13 cellular contexts compared by ENCODE assay signal in genomic region chr3:101852983-101853382, GRCh38. TPM values are rescaled to one million over a fixed set of nuclear protein-coding genes. Genes with fewer than 3 reads are reported as not detected.
DNase-seq lines count a peak whose midpoint lies in the region; ATAC-seq and TF ChIP-seq lines count a peak whose summit lies in the region.
"Had no signal": no experiment of that assay in that cellular context is flagged by ENCODE, and none has a peak within 500 bp of the region (broad histone marks: within the 10 kb centered on the region; RNA-seq: fewer than 3 reads in every experiment).

No MANE protein-coding gene starts in this region.

- peaks cover 55% of the 10 kb centered on the region for H3K4me1 Mint-ChIP-seq in activated naive CD8-positive, alpha-beta T cell treated with anti-CD3 and anti-CD28 coated beads, Interleukin-2, amount 10 ng/mL, durations not matched to agents 7 days and 5 days

- H3K4me1 ChIP-seq in right atrium auricular region (peaks cover 0 to 43% of the 10 kb centered on the region in 2 donors), mucosa of stomach (ENCODE audit: control insufficient read depth, insufficient read depth, low read length) (peaks cover 41% of the 10 kb centered on the region), upper lobe of right lung (peaks cover 62% of the 10 kb centered on the region)

- DNase-seq in right atrium auricular region (ENCODE audit: low spot score) (no peak), left ventricle myocardium superior (no peak), upper lobe of right lung (no peak), LoVo (ENCODE audit: low spot score) (no peak), DMS79 treated with DMSO at 0.1 percent for 48 hours (lab: John Stamatoyannopoulos, UW) (no peak)
- no peak for DNase-seq in activated naive CD8-positive, alpha-beta T cell treated with anti-CD3 and anti-CD28 coated beads, Interleukin-2, amount 10 ng/mL, durations not matched to agents 7 days and 5 days
- DNase-seq: kidney glomerular epithelial cell, NCI-H1417 treated with DMSO at 0.1 percent for 48 hours had no signal

- H3K36me3 Mint-ChIP-seq in activated naive CD8-positive, alpha-beta T cell treated with anti-CD3 and anti-CD28 coated beads, Interleukin-2, amount 10 ng/mL, durations not matched to agents 7 days and 5 days = peaks cover 63% of the 10 kb centered on the region

- ATAC-seq in left ventricle myocardium superior (no peak), upper lobe of right lung (no peak), HG03280 (IDR thresholded peaks at IDR 0.05; ENCODE audit: unreplicated experiment) (no peak)
- no peak for ATAC-seq in activated naive CD8-positive, alpha-beta T cell treated with anti-CD3 and anti-CD28 coated beads, Interleukin-2, amount 10 ng/mL, durations not matched to agents 7 days and 5 days (ENCODE audit: low read depth)
- ATAC-seq: esophagus mucosa had no signal

- H3K27ac ChIP-seq in right atrium auricular region = no peak overlapping the region
- H3K27ac ChIP-seq in upper lobe of right lung = peak overlapping the region; percentile 25
- H3K27ac ChIP-seq: BLaER1, parathyroid adenoma had no signal

- peak overlapping the region; percentile 61 for H3K27ac Mint-ChIP-seq in activated naive CD8-positive, alpha-beta T cell treated with anti-CD3 and anti-CD28 coated beads, Interleukin-2, amount 10 ng/mL, durations not matched to agents 7 days and 5 days

- H3K36me3 ChIP-seq in right atrium auricular region (peaks cover 63% of the 10 kb centered on the region), mucosa of stomach (ENCODE audit: control insufficient read depth, insufficient read depth, low read length) (peaks cover 27% of the 10 kb centered on the region), upper lobe of right lung (peaks cover 65% of the 10 kb centered on the region)

- H3K9ac ChIP-seq in mucosa of stomach (ENCODE audit: low read length) = peak overlapping the region; percentile 97
- H3K9ac ChIP-seq: BLaER1, parathyroid adenoma had no signal

- H3K27me3 Mint-ChIP-seq in activated naive CD8-positive, alpha-beta T cell treated with anti-CD3 and anti-CD28 coated beads, Interleukin-2, amount 10 ng/mL, durations not matched to agents 7 days and 5 days = no peaks in the 10 kb centered on the region

- H3K27me3 ChIP-seq in right atrium auricular region (no peaks in the 10 kb centered on the region), mucosa of stomach (ENCODE audit: control insufficient read depth, insufficient read depth, low read length) (no peaks in the 10 kb centered on the region), upper lobe of right lung (no peaks in the 10 kb centered on the region)

- TF ChIP-seq CTCF in right atrium auricular region (IDR thresholded peaks at IDR 0.05) (no peak), upper lobe of right lung (IDR thresholded peaks at IDR 0.05) (no peak)

- H3K9me3 ChIP-seq in right atrium auricular region (no peaks in the 10 kb centered on the region), mucosa of stomach (ENCODE audit: control insufficient read depth, low read length) (no peaks in the 10 kb centered on the region), upper lobe of right lung (no peaks in the 10 kb centered on the region)

- no peaks in the 10 kb centered on the region for H3K9me3 Mint-ChIP-seq in activated naive CD8-positive, alpha-beta T cell treated with anti-CD3 and anti-CD28 coated beads, Interleukin-2, amount 10 ng/mL, durations not matched to agents 7 days and 5 days

- peak overlapping the region; percentile 24 for H3K4me3 Mint-ChIP-seq in activated naive CD8-positive, alpha-beta T cell treated with anti-CD3 and anti-CD28 coated beads, Interleukin-2, amount 10 ng/mL, durations not matched to agents 7 days and 5 days

- H3K4me3 ChIP-seq in right atrium auricular region = peak overlapping the region; percentile 19 to 86
- no peak overlapping the region for H3K4me3 ChIP-seq in mucosa of stomach (ENCODE audit: low read length)
- peak overlapping the region; percentile 92 for H3K4me3 ChIP-seq in upper lobe of right lung
- H3K4me3 ChIP-seq: BLaER1 had no signal

- intact Hi-C loops in left ventricle myocardium superior (cut with micrococcal nuclease) = no loop called here
- intact Hi-C loops in upper lobe of right lung (cut with DNase I) = no loop called here

- POLR2A ChIA-PET in activated naive CD8-positive, alpha-beta T cell treated with anti-CD3 and anti-CD28 coated beads, Interleukin-2, amount 10 ng/mL, durations not matched to agents 7 days and 5 days (lab: Charles Lee) = interaction anchor here (0.9 to 2.0 kb wide), 3 partner anchors 12 to 26 kb away, joined by 3 to 16 read pairs (median 11); no protein-coding TSS in a partner anchor

RNA-seq across cellular contexts. Expression of gene NFKBIZ, which starts 3.7 kb away (rescaled TPM):
- total RNA-seq in right atrium auricular region = 10 to 100 TPM; 26.6 to 28.7 TPM
- total RNA-seq in left ventricle myocardium superior = 15.9 TPM
- total RNA-seq in activated naive CD8-positive, alpha-beta T cell treated with anti-CD3 and anti-CD28 coated beads, Interleukin-2, amount 10 ng/mL, durations not matched to agents 7 days and 5 days = 10 to 100 TPM; 72.5 to 76.3 TPM
- total RNA-seq in upper lobe of right lung = 87.7 TPM
